In the genomic region with DNA sequence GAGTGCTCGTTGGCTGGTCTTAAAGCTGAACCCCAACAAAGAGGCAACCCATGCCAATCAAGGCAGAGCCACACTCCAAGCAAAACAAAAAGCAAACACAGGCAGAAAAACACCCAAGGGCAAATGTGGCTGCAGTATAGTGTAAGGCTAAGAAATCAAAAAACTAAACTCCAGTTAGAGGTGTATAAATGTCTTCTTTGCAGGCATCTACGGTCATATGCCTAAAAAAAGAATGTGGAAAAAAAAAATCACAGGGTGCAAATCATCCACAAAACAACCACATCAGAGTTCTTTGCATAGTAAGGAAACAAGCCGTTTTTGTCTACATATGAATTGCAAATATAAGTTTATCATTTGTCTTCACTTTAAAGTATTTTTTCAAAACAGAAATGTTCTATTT, we compare ENCODE assay signal across 23 cellular contexts.
"Had no signal": no experiment of that assay in that cellular context is flagged by ENCODE, and none has a peak within 500 bp of the region (broad histone marks: within the 10 kb centered on the region; RNA-seq: fewer than 3 reads in every experiment).

No MANE protein-coding gene starts in this region.

- ATAC-seq: foreskin keratinocyte, right cardiac atrium, SK-N-SH treated with all-trans-retinoic acid at 6 μM for 48 hours had no signal

- H3K27me3 ChIP-seq: adrenal gland, ascending aorta, brain microvascular endothelial cell, foreskin keratinocyte, hepatocyte, neutrophil, upper lobe of left lung had no signal

- H3K9me3 Mint-ChIP-seq: activated T-helper 2 cell treated with anti-CD3 and anti-CD28 coated beads, Interferon-gamma antibody, Interleukin-2, Interleukin-4, amounts not matched to agents 10 μg/mL and 5 μg/mL and 100 μg/mL, durations not matched to agents 14 hours and 24 hours and 36 hours; nephron; T-cell had no signal

- H3K4me1 ChIP-seq: ascending aorta, foreskin keratinocyte, left ventricle myocardium inferior, parathyroid adenoma, upper lobe of left lung had no signal

- H3K27ac Mint-ChIP-seq: activated T-helper 2 cell treated with anti-CD3 and anti-CD28 coated beads, Interferon-gamma antibody, Interleukin-2, Interleukin-4, amounts not matched to agents 10 μg/mL and 5 μg/mL and 100 μg/mL, durations not matched to agents 14 hours and 24 hours and 36 hours; nephron had no signal

- H3K27ac ChIP-seq: adrenal gland, ascending aorta, brain microvascular endothelial cell, foreskin keratinocyte, hepatocyte, left ventricle myocardium inferior, neutrophil, parathyroid adenoma, thoracic aorta, upper lobe of left lung had no signal

- H3K4me3 Mint-ChIP-seq: nephron had no signal

- H3K4me1 Mint-ChIP-seq: nephron had no signal

- DNase-seq: activated CD4-positive, alpha-beta T cell treated with anti-CD3 and anti-CD28 coated beads, Interleukin-2, amount 50 U/mL, for 48 hours; activated naive CD4-positive, alpha-beta T cell; brain microvascular endothelial cell; caudate nucleus; dermis blood vessel endothelial cell; effector CD8-positive, alpha-beta T cell; foreskin keratinocyte; kidney glomerular epithelial cell; left ventricle myocardium inferior; right cardiac atrium; stimulated activated CD4-positive, alpha-beta T cell treated with anti-CD3 and anti-CD28 coated beads, Interleukin-4, amount 100 ng/mL, for 24 hours; stimulated activated naive CD4-positive, alpha-beta T cell treated with Interleukin-2 at 50 U/mL for 16 hours; upper lobe of left lung had no signal

- H3K4me3 ChIP-seq: adrenal gland, ascending aorta, hepatocyte, left ventricle myocardium inferior, thoracic aorta, upper lobe of left lung had no signal

- H3K9me3 ChIP-seq: adrenal gland, ascending aorta, left ventricle myocardium inferior, neutrophil, thoracic aorta, upper lobe of left lung had no signal

- H3K27me3 Mint-ChIP-seq: T-cell had no signal
